23 cellular contexts compared by ENCODE assay signal in the genomic region with DNA sequence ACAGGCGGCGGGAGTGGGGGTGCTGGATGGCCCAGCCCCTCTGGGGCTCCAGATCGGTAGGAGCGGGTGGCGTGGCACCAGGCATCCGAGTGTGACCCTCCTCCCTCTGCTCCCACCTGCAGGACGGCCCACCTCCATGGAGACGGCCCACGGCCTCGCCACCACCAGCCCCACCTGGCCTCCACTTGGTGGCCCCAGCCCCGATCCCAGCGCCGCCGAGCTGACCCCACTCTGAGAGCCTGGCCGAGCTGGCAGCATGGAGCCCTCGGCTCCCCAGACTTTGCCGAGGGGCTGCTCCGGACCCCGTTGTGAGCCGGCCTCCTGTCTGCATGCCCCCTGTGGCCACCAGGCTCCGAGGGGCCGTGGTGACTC. TPM values are rescaled to one million over a fixed set of nuclear protein-coding genes. Genes with fewer than 3 reads are reported as not detected.
"Had no signal": no experiment of that assay in that cellular context is flagged by ENCODE, and none has a peak within 500 bp of the region (broad histone marks: within the 10 kb centered on the region; RNA-seq: fewer than 3 reads in every experiment).

No MANE protein-coding gene starts in this region.

- H3K9me3 ChIP-seq: neutrophil, SJSA1, suprapubic skin, transverse colon had no signal

- H2AFZ ChIP-seq: parathyroid adenoma had no signal

- H3K27ac ChIP-seq: cardiac muscle cell, epithelial cell of prostate, neutrophil, parathyroid adenoma, SJSA1, skin epidermis, suprapubic skin, transverse colon had no signal

- H3K9ac ChIP-seq: parathyroid adenoma had no signal

- DNase-seq: activated CD4-positive, alpha-beta T cell treated with anti-CD3 and anti-CD28 coated beads for 36 hours; activated CD4-positive, alpha-beta T cell treated with anti-CD3 and anti-CD28 coated beads, Interleukin-2, amount 50 U/mL, for 48 hours; amygdala; dorsolateral prefrontal cortex; foreskin fibroblast; hypothalamus; naive thymus-derived CD4-positive, alpha-beta T cell; stimulated activated CD4-positive, alpha-beta T cell treated with anti-CD3 and anti-CD28 coated beads, Interleukin-15, amount 100 ng/mL, for 24 hours; stimulated activated CD4-positive, alpha-beta T cell treated with anti-CD3 and anti-CD28 coated beads, Interleukin-4, amount 100 ng/mL, for 1 hour; stimulated activated naive CD8-positive, alpha-beta T cell treated with anti-CD3 and anti-CD28 coated beads, Interleukin-15, amount 100 ng/mL, for 72 hours; SW 1271; T-helper 2 cell; transverse colon had no signal

- H3K27me3 ChIP-seq: cardiac muscle cell, dorsolateral prefrontal cortex, neutrophil, SJSA1, suprapubic skin, transverse colon had no signal

- H3K4me3 ChIP-seq: cardiac muscle cell, dorsolateral prefrontal cortex, SJSA1, skin epidermis, suprapubic skin, transverse colon had no signal

- FAIRE-seq: keratinocyte had no signal

- ATAC-seq: activated CD4-positive, alpha-beta T cell treated with anti-CD3 and anti-CD28 coated beads for 36 hours; naive thymus-derived CD4-positive, alpha-beta T cell; stimulated activated naive CD8-positive, alpha-beta T cell treated with anti-CD3 and anti-CD28 coated beads, Interleukin-15, amount 100 ng/mL, for 72 hours; WTC11 had no signal

RNA-seq across cellular contexts. Expression of a gene that starts 45.7 kb away (rescaled TPM):
- total RNA-seq: activated T-helper 1 cell treated with anti-CD3 and anti-CD28 coated beads, Interleukin-12 subunit alpha, Interleukin-12 subunit beta, Interleukin-2, Interleukin-4 antibody, amounts not matched to agents 30 ng/mL and 10 ng/mL and 1 ng/mL, durations not matched to agents 14 hours and 24 hours and 36 hours had no signal
